29 cellular contexts compared by ENCODE assay signal in genomic region chr7:148028165-148028564, GRCh38.
"Had no signal": no experiment of that assay in that cellular context is flagged by ENCODE, and none has a peak within 500 bp of the region (broad histone marks: within the 10 kb centered on the region; RNA-seq: fewer than 3 reads in every experiment).

No MANE protein-coding gene starts in this region.

- H3K27ac Mint-ChIP-seq: dendritic cell treated with granulocyte-macrophage colony-stimulating factor and Interleukin-4, amounts not matched to agents 40 ng/mL and 50 ng/mL, for 4 days; effector memory CD8-positive, alpha-beta T cell; endodermal cell had no signal

- ATAC-seq: effector memory CD8-positive, alpha-beta T cell; esophagus mucosa; foreskin keratinocyte; gastrocnemius medialis; gastroesophageal sphincter; heart left ventricle; heart right ventricle had no signal

- H3K27me3 ChIP-seq: colonic mucosa, dorsolateral prefrontal cortex, esophagus muscularis mucosa, esophagus squamous epithelium, foreskin keratinocyte, gastrocnemius medialis, gastroesophageal sphincter, heart left ventricle, heart right ventricle had no signal

- H3K4me3 ChIP-seq: colonic mucosa, coronary artery, dorsolateral prefrontal cortex, esophagus muscularis mucosa, esophagus squamous epithelium, gastrocnemius medialis, gastroesophageal sphincter, heart left ventricle, heart right ventricle had no signal

- H3K27me3 Mint-ChIP-seq: dendritic cell treated with granulocyte-macrophage colony-stimulating factor and Interleukin-4, amounts not matched to agents 40 ng/mL and 50 ng/mL, for 4 days; effector memory CD8-positive, alpha-beta T cell had no signal

- DNase-seq: colonic mucosa; cortex of kidney; dermis blood vessel endothelial cell; dorsolateral prefrontal cortex; effector CD4-positive, alpha-beta T cell; effector CD8-positive, alpha-beta T cell; effector memory CD4-positive, alpha-beta T cell; effector memory CD8-positive, alpha-beta T cell; endodermal cell; erythroblast; esophagus squamous epithelium; foreskin fibroblast; foreskin keratinocyte; foreskin melanocyte; gastrocnemius medialis; glutamatergic neuron; head of caudate nucleus; heart left ventricle; heart right ventricle had no signal

- H3K4me1 ChIP-seq: colonic mucosa, esophagus muscularis mucosa, esophagus squamous epithelium, foreskin keratinocyte, gastrocnemius medialis, gastroesophageal sphincter, heart left ventricle, heart right ventricle had no signal

- H3K36me3 ChIP-seq: colonic mucosa, esophagus muscularis mucosa, esophagus squamous epithelium, gastrocnemius medialis, gastroesophageal sphincter, heart left ventricle, heart right ventricle had no signal

- H3K4me3 Mint-ChIP-seq: dendritic cell treated with granulocyte-macrophage colony-stimulating factor and Interleukin-4, amounts not matched to agents 40 ng/mL and 50 ng/mL, for 4 days; effector memory CD8-positive, alpha-beta T cell; endodermal cell had no signal

- FAIRE-seq: colon, endometrium, endothelial cell of umbilical vein, frontal cortex had no signal

- H3K27ac ChIP-seq: colonic mucosa, coronary artery, dorsolateral prefrontal cortex, epithelial cell of prostate, esophagus muscularis mucosa, esophagus squamous epithelium, foreskin keratinocyte, gastrocnemius medialis, gastroesophageal sphincter, heart left ventricle, heart right ventricle had no signal

- H3K9me3 ChIP-seq: colonic mucosa, esophagus muscularis mucosa, esophagus squamous epithelium, gastrocnemius medialis, gastroesophageal sphincter, heart left ventricle, heart right ventricle had no signal
